ENCODE assay signal across 9 cellular contexts in genomic region chr5:60860572-60860971, GRCh38. TPM values are rescaled to one million over a fixed set of nuclear protein-coding genes. Genes with fewer than 3 reads are reported as not detected.
DNase-seq lines count a peak whose midpoint lies in the region; ATAC-seq, FAIRE-seq and TF ChIP-seq lines count a peak whose summit lies in the region.
"Not testable (repeated sequence)": the region's sequence is repeated elsewhere in the genome, so short reads cannot be mapped to it uniquely, and the experiment has no call there.
"Had no signal": no experiment of that assay in that cellular context is flagged by ENCODE, and none has a peak within 500 bp of the region (broad histone marks: within the 10 kb centered on the region; RNA-seq: fewer than 3 reads in every experiment).

No MANE protein-coding gene starts in this region.

- not testable (repeated sequence) for H4K20me1 ChIP-seq in HepG2 (ENCODE audit: insufficient read depth, low read length)

- POLR2A ChIA-PET in HepG2 (lab: Yijun Ruan, JAX) = not testable (repeated sequence)

- BruUV-seq in HepG2 (replicated peaks; lab: Mats Ljungman, UMichigan) = not testable (repeated sequence)

- not testable (repeated sequence) for H3K79me2 ChIP-seq in HepG2 (ENCODE audit: insufficient read depth, low read length)

- not testable (repeated sequence) for H3K4me2 ChIP-seq in HepG2 (ENCODE audit: low read depth, low read length)

- H3K27ac ChIP-seq in HepG2 (ENCODE audit: extremely low read length, insufficient read depth, low read length) = not testable (repeated sequence)

- ATAC-seq in HepG2 = not testable (repeated sequence)

- intact Hi-C loops in HepG2 (cut with micrococcal nuclease; ENCODE audit: unreplicated experiment) = not testable (repeated sequence)

- not testable (repeated sequence) for H3K9ac ChIP-seq in HepG2 (ENCODE audit: insufficient read depth, low read depth, low read length)

- CTCF ChIA-PET in HepG2 (lab: Yijun Ruan, JAX; ENCODE audit: low intra/inter-chr PET ratio, low total read pairs) = not testable (repeated sequence)

- not testable (repeated sequence) for H3K4me3 ChIP-seq in HepG2 (replicated peaks in 1 of 3; ENCODE audit: insufficient read depth in 1 of 3, low read depth in 2 of 3, low read length in 3 of 3)

- not testable (repeated sequence) for H3K9me3 ChIP-seq in HepG2 (ENCODE audit: low read length)

- not testable (repeated sequence) for H3K36me3 ChIP-seq in HepG2 (replicated peaks in 1 of 2; ENCODE audit: control insufficient read depth in 1 of 2, insufficient read depth in 2 of 2, low read length in 2 of 2)

- FAIRE-seq in HepG2 (lab: Jason Lieb, UNC) = not testable (repeated sequence)

- peak; percentile 40 for DNase-seq in NCI-H69 (lab: John Stamatoyannopoulos, UW)
- DNase-seq in HepG2 (ENCODE audit: low spot score) = not testable (repeated sequence)
- peak; percentile 53 for DNase-seq in mesenteric fat pad (ENCODE audit: low spot score)

- not testable (repeated sequence) for TF ChIP-seq RAD21 in HepG2 (CRISPR knock-in tag; IDR thresholded peaks at IDR 0.05)

- not testable (repeated sequence) for H2AFZ ChIP-seq in HepG2 (ENCODE audit: low read length)

- not testable (repeated sequence) for H3K27me3 ChIP-seq in HepG2 (ENCODE audit: control insufficient read depth in 1 of 2, insufficient read depth in 2 of 2, low read length in 2 of 2)

- 72% methylated on average over 13 of the region's 16 CpGs for WGBS in HepG2 (ENCODE audit: low lambda C conversion rate)

- not testable (repeated sequence) for H3K4me1 ChIP-seq in HepG2 (ENCODE audit: insufficient read depth, low read length)

- not testable (repeated sequence) for TF ChIP-seq CTCF in HepG2 (CRISPR knock-in tag; IDR thresholded peaks at IDR 0.05)

- not testable (repeated sequence) for TF ChIP-seq EP300 in HepG2 (IDR thresholded peaks at IDR 0.05; ENCODE audit: low read depth in 2 of 2, low read length in 2 of 2); HepG2 (CRISPR knock-in tag; IDR thresholded peaks at IDR 0.05; ENCODE audit: borderline replicate concordance)

- TF ChIP-seq POLR2A in HepG2 (IDR thresholded peaks at IDR 0.05; ENCODE audit: insufficient read depth in 1 of 2, low read depth in 2 of 2, low read length in 2 of 2) = not testable (repeated sequence)

- in situ Hi-C loops in HepG2 (cut with HindIII; ENCODE audit: extremely low pct_ligation_motif_present, low pct_unique_long_range_greater_than_20kb) = not testable (repeated sequence)

TF ChIP-seq in HepG2, 621 proteins besides CTCF, POLR2A, EP300 and RAD21:
- 0 out of 2 replicates have a peak, but pooled peaks have one; percentile 41 for TF ChIP-seq ZBTB33 (CRISPR knock-in tag; IDR thresholded peaks at IDR 0.05)
- TF ChIP-seq ZNF281 (CRISPR knock-in tag; IDR thresholded peaks at IDR 0.05; ENCODE audit: borderline replicate concordance) = peak; percentile 57; the same call in 1 of the 2 replicates

RNA-seq across cellular contexts. Expression of gene ELOVL7, which starts 16.5 kb away (rescaled TPM):
- 5.1 and 7.3 TPM in 2 replicates for total RNA-seq in HepG2 (2016; rRNA removed; fragmentation: Illumina TruSeq; extraction: Trizol)
- 0.40 and 1.1 TPM in 2 replicates for total RNA-seq in HepG2 (2016; cell fraction: cytosol; rRNA removed; fragmentation: Illumina TruSeq; extraction: Trizol; ENCODE audit: low read depth)
- total RNA-seq in HepG2 (2016; cell fraction: insoluble cytoplasmic fraction; rRNA removed; fragmentation: Illumina TruSeq; extraction: Trizol) = 4.3 and 8.0 TPM in 2 replicates
- 2.5 and 3.4 TPM in 2 replicates for total RNA-seq in HepG2 (2016; cell fraction: membrane; rRNA removed; fragmentation: Illumina TruSeq; extraction: Trizol)
- total RNA-seq in HepG2 (2016; cell fraction: nucleus; rRNA removed; fragmentation: Illumina TruSeq; extraction: Trizol) = 8.0 TPM in 2 replicates
- polyA plus RNA-seq in HepG2 (2011; rRNA removed) = 4.5 and 4.7 TPM in 2 replicates
- 2.0 and 3.0 TPM in 2 replicates for polyA plus RNA-seq in HepG2 (2011; cell fraction: cytosol; rRNA removed)
- 1.8 and 2.0 TPM in 2 replicates for polyA plus RNA-seq in HepG2 (2011; cell fraction: nucleus; rRNA removed)
- 3.1 and 3.4 TPM in 2 replicates for polyA plus RNA-seq in HepG2 (2012)
- polyA plus RNA-seq in HepG2 (2016; cell fraction: cytosol; fragmentation: Illumina TruSeq; extraction: Trizol; ENCODE audit: low read depth) = 0.42 and 0.61 TPM in 2 replicates
- polyA plus RNA-seq in HepG2 (2016; cell fraction: insoluble cytoplasmic fraction; fragmentation: Illumina TruSeq; extraction: Trizol; ENCODE audit: low read depth) = 4.1 and 5.1 TPM in 2 replicates
- polyA plus RNA-seq in HepG2 (2016; cell fraction: membrane; fragmentation: Illumina TruSeq; extraction: Trizol; ENCODE audit: low read depth) = 1.4 and 1.7 TPM in 2 replicates
- 8.6 and 10.3 TPM in 2 replicates for polyA plus RNA-seq in HepG2 (2016; cell fraction: nucleus; fragmentation: Illumina TruSeq; extraction: Trizol; ENCODE audit: insufficient read depth, low read depth)
- polyA minus RNA-seq in HepG2 (2011; rRNA and poly(A)+ RNA removed; ENCODE audit: low replicate concordance) = 4.1 and 5.9 TPM in 2 replicates
- 3.6 and 4.6 TPM in 2 replicates for polyA minus RNA-seq in HepG2 (2011; cell fraction: cytosol; rRNA and poly(A)+ RNA removed)
- 2.7 and 5.0 TPM in 2 replicates for polyA minus RNA-seq in HepG2 (2011; cell fraction: nucleus; rRNA and poly(A)+ RNA removed)
- total RNA-seq in mesenteric fat pad = 5.6 TPM
- total RNA-seq: A673; CD4-positive, alpha-beta memory T cell; CD4-positive, alpha-beta T cell; CD8-positive, alpha-beta T cell had no signal
- polyA plus RNA-seq: CD4-positive, alpha-beta memory T cell; CD4-positive, CD25-positive, alpha-beta regulatory T cell; CD8-positive, alpha-beta memory T cell had no signal
